Comparison of ENCODE assay signal across 26 cellular contexts in the genomic region with DNA sequence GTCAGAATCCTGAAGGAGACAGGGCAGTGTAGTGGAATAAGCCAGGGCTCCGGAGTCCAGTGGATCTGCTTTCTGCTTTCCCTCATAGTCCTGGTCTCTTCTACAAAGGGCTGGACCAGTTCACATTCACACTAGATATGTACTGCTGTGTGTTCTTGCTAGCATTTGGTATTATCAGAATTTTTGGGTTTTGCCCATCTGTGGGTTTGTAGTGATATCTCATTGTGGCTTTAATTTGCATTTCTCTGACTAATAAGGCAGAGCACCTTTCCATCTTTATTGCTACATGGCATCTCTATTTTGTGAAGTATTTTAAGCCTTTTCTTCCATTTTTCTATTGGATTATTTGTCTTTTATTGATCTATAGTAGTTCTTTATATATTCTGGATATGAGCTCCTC.
"Had no signal": no experiment of that assay in that cellular context is flagged by ENCODE, and none has a peak within 500 bp of the region (broad histone marks: within the 10 kb centered on the region; RNA-seq: fewer than 3 reads in every experiment).

No MANE protein-coding gene starts in this region.

- DNase-seq: activated CD4-positive, alpha-beta memory T cell treated with anti-CD3 and anti-CD28 coated beads for 36 hours; activated CD4-positive, alpha-beta T cell treated with anti-CD3 and anti-CD28 coated beads for 36 hours; activated CD4-positive, alpha-beta T cell treated with anti-CD3 and anti-CD28 coated beads, Interleukin-2, amount 10 ng/mL, durations not matched to agents 24 days and 14 days; activated CD4-positive, CD25-positive, alpha-beta regulatory T cell; activated CD4-positive, CD25-positive, alpha-beta regulatory T cell treated with anti-CD3 and anti-CD28 coated beads, Interleukin-2, amount 50 U/mL, for 72 hours; activated CD8-positive, alpha-beta memory T cell treated with anti-CD3 and anti-CD28 coated beads, Interleukin-2, amount 10 ng/mL, durations not matched to agents 7 days and 5 days; activated CD8-positive, alpha-beta memory T cell treated with anti-CD3 and anti-CD28 coated beads, Interleukin-2, amount 50 U/mL, for 4 hours; activated CD8-positive, alpha-beta T cell treated with anti-CD3 and anti-CD28 coated beads, Interleukin-2, amount 10 ng/mL, durations not matched to agents 7 days and 5 days; activated effector memory CD4-positive, alpha-beta T cell treated with anti-CD3 and anti-CD28 coated beads, Interleukin-2, amount 50 U/mL, for 16 hours; activated naive CD4-positive, alpha-beta T cell treated with anti-CD3 and anti-CD28 coated beads for 36 hours; activated naive CD8-positive, alpha-beta T cell treated with anti-CD3 and anti-CD28 coated beads, Interleukin-2, amount 10 ng/mL, durations not matched to agents 7 days and 5 days; activated T-cell treated with anti-CD3 and anti-CD28 coated beads, Interleukin-2, amount 50 U/mL, for 1 hour; amniotic stem cell; brain microvascular endothelial cell; dorsolateral prefrontal cortex; effector memory CD4-positive, alpha-beta T cell; endodermal cell; T-helper 1 cell; T-helper 17 cell; T1000; WERI-Rb-1 had no signal

- ATAC-seq: activated CD8-positive, alpha-beta memory T cell treated with anti-CD3 and anti-CD28 coated beads, Interleukin-2, amount 10 ng/mL, durations not matched to agents 7 days and 5 days; activated CD8-positive, alpha-beta T cell treated with anti-CD3 and anti-CD28 coated beads, Interleukin-2, amount 10 ng/mL, durations not matched to agents 7 days and 5 days; T-helper 17 cell had no signal

- H3K27ac Mint-ChIP-seq: activated CD4-positive, alpha-beta memory T cell treated with anti-CD3 and anti-CD28 coated beads for 36 hours; activated CD4-positive, alpha-beta T cell treated with anti-CD3 and anti-CD28 coated beads for 36 hours; activated CD4-positive, alpha-beta T cell treated with anti-CD3 and anti-CD28 coated beads, Interleukin-2, amount 10 ng/mL, durations not matched to agents 24 days and 14 days; activated CD8-positive, alpha-beta memory T cell treated with anti-CD3 and anti-CD28 coated beads, Interleukin-2, amount 10 ng/mL, durations not matched to agents 7 days and 5 days; activated CD8-positive, alpha-beta T cell treated with anti-CD3 and anti-CD28 coated beads, Interleukin-2, amount 10 ng/mL, durations not matched to agents 7 days and 5 days; activated naive CD4-positive, alpha-beta T cell treated with anti-CD3 and anti-CD28 coated beads for 36 hours; activated naive CD4-positive, alpha-beta T cell treated with anti-CD3 and anti-CD28 coated beads, Interleukin-2, amount 50 U/mL, for 24 hours; activated naive CD8-positive, alpha-beta T cell treated with anti-CD3 and anti-CD28 coated beads, Interleukin-2, amount 10 ng/mL, durations not matched to agents 7 days and 5 days; activated T-helper 2 cell treated with anti-CD3 and anti-CD28 coated beads, Interferon-gamma antibody, Interleukin-2, Interleukin-4, amounts not matched to agents 10 μg/mL and 5 μg/mL and 100 μg/mL, durations not matched to agents 14 hours and 24 hours and 36 hours; dendritic cell treated with granulocyte-macrophage colony-stimulating factor and Interleukin-4, amounts not matched to agents 40 ng/mL and 50 ng/mL, for 4 days; endodermal cell; T-helper 17 cell; T-helper 2 cell treated with Interferon-gamma antibody and Interleukin-4, amounts not matched to agents 5 μg/mL and 100 μg/mL, for 36 hours had no signal

- H3K27me3 Mint-ChIP-seq: activated CD4-positive, alpha-beta memory T cell treated with anti-CD3 and anti-CD28 coated beads for 36 hours; activated CD4-positive, alpha-beta T cell treated with anti-CD3 and anti-CD28 coated beads for 36 hours; activated CD4-positive, alpha-beta T cell treated with anti-CD3 and anti-CD28 coated beads, Interleukin-2, amount 10 ng/mL, durations not matched to agents 24 days and 14 days; activated CD8-positive, alpha-beta memory T cell treated with anti-CD3 and anti-CD28 coated beads, Interleukin-2, amount 10 ng/mL, durations not matched to agents 7 days and 5 days; activated naive CD4-positive, alpha-beta T cell treated with anti-CD3 and anti-CD28 coated beads, Interleukin-2, amount 50 U/mL, for 24 hours; activated naive CD8-positive, alpha-beta T cell treated with anti-CD3 and anti-CD28 coated beads, Interleukin-2, amount 10 ng/mL, durations not matched to agents 7 days and 5 days; central memory CD8-positive, alpha-beta T cell; dendritic cell treated with granulocyte-macrophage colony-stimulating factor and Interleukin-4, amounts not matched to agents 40 ng/mL and 50 ng/mL, for 4 days; T-helper 17 cell had no signal

- H3K9me3 Mint-ChIP-seq: activated naive CD8-positive, alpha-beta T cell treated with anti-CD3 and anti-CD28 coated beads, Interleukin-2, amount 10 ng/mL, durations not matched to agents 7 days and 5 days; central memory CD8-positive, alpha-beta T cell; dendritic cell treated with granulocyte-macrophage colony-stimulating factor and Interleukin-4, amounts not matched to agents 40 ng/mL and 50 ng/mL, for 4 days; T-helper 2 cell treated with Interferon-gamma antibody and Interleukin-4, amounts not matched to agents 5 μg/mL and 100 μg/mL, for 36 hours had no signal

- H3K4me3 Mint-ChIP-seq: activated CD4-positive, alpha-beta memory T cell treated with anti-CD3 and anti-CD28 coated beads for 36 hours; activated CD4-positive, alpha-beta T cell treated with anti-CD3 and anti-CD28 coated beads for 36 hours; activated CD4-positive, alpha-beta T cell treated with anti-CD3 and anti-CD28 coated beads, Interleukin-2, amount 10 ng/mL, durations not matched to agents 24 days and 14 days; activated CD8-positive, alpha-beta memory T cell treated with anti-CD3 and anti-CD28 coated beads, Interleukin-2, amount 10 ng/mL, durations not matched to agents 7 days and 5 days; activated CD8-positive, alpha-beta T cell treated with anti-CD3 and anti-CD28 coated beads, Interleukin-2, amount 10 ng/mL, durations not matched to agents 7 days and 5 days; activated naive CD4-positive, alpha-beta T cell treated with anti-CD3 and anti-CD28 coated beads for 36 hours; activated naive CD4-positive, alpha-beta T cell treated with anti-CD3 and anti-CD28 coated beads, Interleukin-2, amount 50 U/mL, for 24 hours; activated naive CD8-positive, alpha-beta T cell treated with anti-CD3 and anti-CD28 coated beads, Interleukin-2, amount 10 ng/mL, durations not matched to agents 7 days and 5 days; central memory CD8-positive, alpha-beta T cell; dendritic cell treated with granulocyte-macrophage colony-stimulating factor and Interleukin-4, amounts not matched to agents 40 ng/mL and 50 ng/mL, for 4 days; endodermal cell; T-helper 17 cell; T-helper 2 cell treated with Interferon-gamma antibody and Interleukin-4, amounts not matched to agents 5 μg/mL and 100 μg/mL, for 36 hours had no signal
